Comparison of ENCODE assay signal across 11 cellular contexts in the genomic region with DNA sequence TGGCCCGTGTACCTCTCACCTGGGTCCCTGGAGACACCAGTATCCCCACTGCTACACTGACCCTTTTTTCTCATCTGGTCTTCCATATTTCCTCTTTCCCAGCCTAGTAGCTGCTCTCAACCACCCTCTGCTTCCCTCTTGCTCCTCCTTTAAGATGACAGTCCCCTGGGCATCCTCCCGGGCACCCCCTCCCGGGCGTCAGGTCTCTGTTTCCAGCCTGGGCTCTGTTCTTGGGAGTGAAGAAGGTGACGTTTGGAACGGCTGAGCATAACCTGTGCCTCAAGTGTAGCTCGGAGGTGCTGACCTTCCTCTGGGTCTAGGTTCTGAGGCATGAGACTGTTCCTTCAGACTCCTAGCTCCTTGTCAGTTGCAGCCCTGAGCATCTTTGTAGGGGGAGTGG.
"Had no signal": no experiment of that assay in that cellular context is flagged by ENCODE, and none has a peak within 500 bp of the region (broad histone marks: within the 10 kb centered on the region; RNA-seq: fewer than 3 reads in every experiment).

No MANE protein-coding gene starts in this region.

- H3K4me3 ChIP-seq: lung, spleen, thyroid gland had no signal

- H3K36me3 ChIP-seq: spleen, thyroid gland had no signal

- H3K27ac ChIP-seq: thyroid gland had no signal

- DNase-seq: activated CD4-positive, alpha-beta T cell treated with anti-CD3 and anti-CD28 coated beads, Interleukin-2, amount 50 U/mL, for 1 hour; activated CD8-positive, alpha-beta memory T cell treated with anti-CD3 and anti-CD28 coated beads, Interleukin-2, amount 50 U/mL, for 4 hours; activated naive CD4-positive, alpha-beta T cell treated with anti-CD3 and anti-CD28 coated beads for 36 hours; activated T-cell treated with anti-CD3 and anti-CD28 coated beads, Interleukin-2, amount 50 U/mL, for 4 hours; foreskin fibroblast; left cardiac atrium; spleen; stimulated activated naive CD4-positive, alpha-beta T cell; T1000; thyroid gland had no signal

- ATAC-seq: activated T-cell treated with anti-CD3 and anti-CD28 coated beads, Interleukin-2, amount 50 U/mL, for 4 hours; left cardiac atrium had no signal

- H3K27me3 ChIP-seq: spleen, thyroid gland had no signal

- H3K9me3 ChIP-seq: spleen, thyroid gland had no signal
